In the genomic region with DNA sequence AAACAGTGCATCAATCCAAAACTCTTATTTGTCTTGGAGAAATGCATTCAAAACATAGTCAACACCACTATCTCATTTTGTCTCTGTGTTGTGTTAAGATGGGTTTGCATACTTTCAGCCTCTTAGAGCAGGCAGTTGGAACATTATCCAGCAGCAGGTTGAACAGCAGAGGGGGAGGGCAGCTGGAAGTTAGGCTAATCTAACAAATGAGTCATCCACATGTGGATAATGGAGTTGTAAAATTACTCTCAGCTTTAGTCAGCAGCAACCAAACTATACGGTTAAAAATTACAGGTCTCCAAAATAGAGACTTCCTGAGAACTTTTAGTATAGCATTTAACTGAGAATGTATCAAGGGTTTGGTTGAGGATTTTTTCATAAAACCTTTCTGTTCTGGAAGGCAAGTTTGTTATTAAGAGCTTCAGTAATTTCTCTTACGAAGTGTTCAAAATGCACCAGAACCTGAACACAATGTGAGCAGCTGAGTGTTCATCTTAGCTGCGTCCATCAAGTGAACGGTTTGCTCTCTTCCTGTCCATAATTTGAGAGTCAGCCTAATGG, we compare ENCODE assay signal across 8 cellular contexts. TPM values are rescaled to one million over a fixed set of nuclear protein-coding genes. Genes with fewer than 3 reads are reported as not detected.
DNase-seq lines count a peak whose midpoint lies in the region; TF ChIP-seq lines count a peak whose summit lies in the region.

No MANE protein-coding gene starts in this region.

- peaks cover 0 to 67% (median 49%) of the 10 kb centered on the region in 4 donors for H3K4me1 ChIP-seq in sigmoid colon
- H3K4me1 ChIP-seq in OCI-LY7 (ENCODE audit: insufficient read depth, low read length, poor library complexity, severe bottlenecking), result no peaks in the 10 kb centered on the region

- DNase-seq in activated T-cell treated with anti-CD3 and anti-CD28 coated beads, Interleukin-2, amount 50 U/mL, for 24 hours, result no peak
- DNase-seq in activated T-cell treated with anti-CD3 and anti-CD28 coated beads, Interleukin-2, amount 50 U/mL, for 48 hours, result no peak
- peak; percentile 79 for DNase-seq in NCI-H524 treated with DMSO at 0.1 percent for 48 hours (lab: John Stamatoyannopoulos, UW)
- peak; percentile 76 for DNase-seq in epithelial cell of esophagus (ENCODE audit: low read depth)
- peak; percentile 75 for DNase-seq in sigmoid colon
- no peak for DNase-seq in lower leg skin (ENCODE audit: low spot score in 2 of 2)
- DNase-seq in OCI-LY7 (ENCODE audit: low spot score), result no peak
- DNase-seq in immature natural killer cell, result no peak

- no peaks in the 10 kb centered on the region for H3K79me2 ChIP-seq in OCI-LY7 (ENCODE audit: insufficient read depth, low read depth, low read length)

- peak in 1 of 4 donors; percentile 32 for TF ChIP-seq EP300 in sigmoid colon (IDR thresholded peaks at IDR 0.05)

- H3K36me3 Mint-ChIP-seq in activated T-cell treated with anti-CD3 and anti-CD28 coated beads, Interleukin-2, amount 50 U/mL, for 24 hours (ENCODE audit: low read depth), result peaks cover 36% of the 10 kb centered on the region
- peaks cover 0 to 3% (median 0%) of the 10 kb centered on the region in 3 donors for H3K36me3 Mint-ChIP-seq in immature natural killer cell

- no TSS peak for BruUV-seq in OCI-LY7 (replicated peaks; lab: Mats Ljungman, UMichigan)

- peak overlapping the region; percentile 80 for H3K27ac Mint-ChIP-seq in activated T-cell treated with anti-CD3 and anti-CD28 coated beads, Interleukin-2, amount 50 U/mL, for 24 hours
- H3K27ac Mint-ChIP-seq in immature natural killer cell, result no peak overlapping the region

- no peak overlapping the region for H2AFZ ChIP-seq in OCI-LY7 (ENCODE audit: low read length)

- no peak for TF ChIP-seq CTCF in epithelial cell of esophagus (IDR thresholded peaks at IDR 0.05; ENCODE audit: insufficient read depth, low read depth, low read length, missing control alignments)
- no peak for TF ChIP-seq CTCF in sigmoid colon (IDR thresholded peaks at IDR 0.05)
- TF ChIP-seq CTCF in lower leg skin (IDR thresholded peaks at IDR 0.05), result no peak
- no peak for TF ChIP-seq CTCF in OCI-LY7 (conservative IDR thresholded peaks at IDR 0.05; ENCODE audit: low read length)

- no peaks in the 10 kb centered on the region for H3K9me2 ChIP-seq in OCI-LY7 (ENCODE audit: insufficient read depth, low read length)

- intact Hi-C loops in sigmoid colon (cut with DNase I) (loop anchor here (5.0 kb wide), 1 partner anchor 46 kb away; the partner anchor contains the start of gene PRKCA), lower leg skin (cut with DNase I; ENCODE audit: low total_unique reads) (no loop called here), OCI-LY7 (cut with micrococcal nuclease; ENCODE audit: unreplicated experiment) (no loop called here)

- H3K27me3 Mint-ChIP-seq in activated T-cell treated with anti-CD3 and anti-CD28 coated beads, Interleukin-2, amount 50 U/mL, for 24 hours, result no peaks in the 10 kb centered on the region
- H3K27me3 Mint-ChIP-seq in immature natural killer cell (ENCODE audit: low read depth in 3 of 3), result peaks cover 0 to 2% (median 0%) of the 10 kb centered on the region in 3 donors

- POLR2A ChIA-PET in OCI-LY7 (lab: Charles Lee), result interaction anchor here (0.8 kb wide), 1 partner anchor 21 kb away, joined by 4 read pairs; no protein-coding TSS in a partner anchor

- H3K4me3 Mint-ChIP-seq in activated T-cell treated with anti-CD3 and anti-CD28 coated beads, Interleukin-2, amount 50 U/mL, for 24 hours, result peak overlapping the region; percentile 20
- no peak overlapping the region for H3K4me3 Mint-ChIP-seq in immature natural killer cell

- WGBS in sigmoid colon, 2 donors, result 21 to 56% methylated on average over 4 of the region's 4 CpGs
- 60 to 63% methylated on average over 4 of the region's 4 CpGs for WGBS in lower leg skin, 2 donors

- H3K9me3 ChIP-seq in sigmoid colon, result no peaks in the 10 kb centered on the region
- no peaks in the 10 kb centered on the region for H3K9me3 ChIP-seq in OCI-LY7 (ENCODE audit: low read length)

- H3K27ac ChIP-seq in sigmoid colon (peak overlapping the region in 3 of 4 donors; percentile 62 to 79 (median 73)), OCI-LY7 (ENCODE audit: low read depth, low read length, poor library complexity, severe bottlenecking) (no peak overlapping the region)

- no peaks in the 10 kb centered on the region for H3K9me3 Mint-ChIP-seq in activated T-cell treated with anti-CD3 and anti-CD28 coated beads, Interleukin-2, amount 50 U/mL, for 24 hours
- H3K9me3 Mint-ChIP-seq in immature natural killer cell, result no peaks in the 10 kb centered on the region

- no peak overlapping the region for H3K4me3 ChIP-seq in epithelial cell of esophagus (ENCODE audit: low read length)
- H3K4me3 ChIP-seq in sigmoid colon, result no peak overlapping the region
- no peak overlapping the region for H3K4me3 ChIP-seq in lower leg skin (ENCODE audit: low read depth, poor library complexity, severe bottlenecking)
- no peak overlapping the region for H3K4me3 ChIP-seq in OCI-LY7 (ENCODE audit: low read depth, low read length, poor library complexity, severe bottlenecking)

- H3K36me3 ChIP-seq in sigmoid colon, result no peaks in the 10 kb centered on the region
- H3K36me3 ChIP-seq in OCI-LY7 (ENCODE audit: insufficient read depth, low read length), result no peaks in the 10 kb centered on the region

- peaks cover 78% of the 10 kb centered on the region for H3K4me1 Mint-ChIP-seq in activated T-cell treated with anti-CD3 and anti-CD28 coated beads, Interleukin-2, amount 50 U/mL, for 24 hours (ENCODE audit: low read depth)
- H3K4me1 Mint-ChIP-seq in immature natural killer cell, result peaks cover 1 to 7% of the 10 kb centered on the region in 2 donors

- no peak overlapping the region for H3K4me2 ChIP-seq in OCI-LY7 (ENCODE audit: low read length)

- H3K27me3 ChIP-seq in sigmoid colon, result no peaks in the 10 kb centered on the region

- TF ChIP-seq POLR2A in sigmoid colon (IDR thresholded peaks at IDR 0.05), result no peak
- no peak for TF ChIP-seq POLR2A in lower leg skin (IDR thresholded peaks at IDR 0.05)

- H4K20me1 ChIP-seq in OCI-LY7 (ENCODE audit: insufficient read depth, low read length), result no peaks in the 10 kb centered on the region

- CTCF ChIA-PET in OCI-LY7 (lab: Charles Lee; ENCODE audit: unreplicated experiment), result no interaction called here

RNA-seq across cellular contexts. Expression of gene PRKCA, which starts 46.3 kb away (rescaled TPM):
- total RNA-seq in sigmoid colon, result 10 to 100 TPM; 42.6 to 58.4 (median 52.0) TPM
- 1 to 10 TPM; 6.6 to 9.7 (median 7.9) TPM for polyA plus RNA-seq in sigmoid colon
- total RNA-seq in lower leg skin, result 10 to 100 TPM in 3 of 4 donors, 1 to 10 TPM in 1; 9.6 to 15.5 (median 11.1) TPM
- 5.2 and 6.6 TPM in 2 replicates for total RNA-seq in OCI-LY7 (2014; rRNA removed; shearing (Covaris generic))
- total RNA-seq in OCI-LY7 (2022), result 31.3 and 32.1 TPM in 2 replicates
- 1 to 10 TPM in 1 of 3 donors, under 1 TPM in 2; 0.18 to 1.3 (median 0.28) TPM for polyA plus RNA-seq in immature natural killer cell

Comparison
In these comparisons a context has a peak if more than half of its experiments do, and no peak if none do; other contexts are left out.
1. DNase-seq: peak in NCI-H524 treated with DMSO at 0.1 percent for 48 hours (single experiment), epithelial cell of esophagus (single experiment) and sigmoid colon (single experiment); none in activated T-cell treated with anti-CD3 and anti-CD28 coated beads, Interleukin-2, amount 50 U/mL, for 24 hours (single experiment), activated T-cell treated with anti-CD3 and anti-CD28 coated beads, Interleukin-2, amount 50 U/mL, for 48 hours (0 of 2), lower leg skin (0 of 2), OCI-LY7 (single experiment) and immature natural killer cell (0 of 3).